Comparison of ENCODE assay signal across 13 cellular contexts in genomic region chr3:5305681-5305983, GRCh38.
DNase-seq lines count a peak whose midpoint lies in the region; ATAC-seq and TF ChIP-seq lines count a peak whose summit lies in the region.
"Had no signal": no experiment of that assay in that cellular context is flagged by ENCODE, and none has a peak within 500 bp of the region (broad histone marks: within the 10 kb centered on the region; RNA-seq: fewer than 3 reads in every experiment).

No MANE protein-coding gene starts in this region.

- H3K9me3 Mint-ChIP-seq in chondrocyte (ENCODE audit: low read depth) (no peaks in the 10 kb centered on the region), progenitor cell of endocrine pancreas (ENCODE audit: low read depth) (no peaks in the 10 kb centered on the region)
- no peaks in the 10 kb centered on the region for H3K9me3 Mint-ChIP-seq in stimulated activated memory B cell treated with anti-CD40 and anti-IgM and Interleukin-4, amounts not matched to agents 10 μg/mL and 1 μg/mL and 100 μg/mL, for 72 hours
- H3K9me3 Mint-ChIP-seq: activated naive CD8-positive, alpha-beta T cell treated with anti-CD3 and anti-CD28 coated beads for 36 hours; naive B cell had no signal

- H3K4me3 Mint-ChIP-seq in chondrocyte (ENCODE audit: unreplicated experiment): no peak overlapping the region
- H3K4me3 Mint-ChIP-seq in progenitor cell of endocrine pancreas (ENCODE audit: low read depth): no peak overlapping the region
- no peak overlapping the region for H3K4me3 Mint-ChIP-seq in stimulated activated memory B cell treated with anti-CD40 and anti-IgM and Interleukin-4, amounts not matched to agents 10 μg/mL and 1 μg/mL and 100 μg/mL, for 72 hours
- H3K4me3 Mint-ChIP-seq: activated naive CD8-positive, alpha-beta T cell treated with anti-CD3 and anti-CD28 coated beads for 36 hours had no signal

- no peaks in the 10 kb centered on the region for H3K36me3 Mint-ChIP-seq in chondrocyte (ENCODE audit: low read depth)
- H3K36me3 Mint-ChIP-seq in progenitor cell of endocrine pancreas (ENCODE audit: insufficient read depth): no peaks in the 10 kb centered on the region
- H3K36me3 Mint-ChIP-seq in stimulated activated memory B cell treated with anti-CD40 and anti-IgM and Interleukin-4, amounts not matched to agents 10 μg/mL and 1 μg/mL and 100 μg/mL, for 72 hours: no peaks in the 10 kb centered on the region
- H3K36me3 Mint-ChIP-seq: activated naive CD8-positive, alpha-beta T cell treated with anti-CD3 and anti-CD28 coated beads for 36 hours; naive B cell had no signal

- peaks cover 18% of the 10 kb centered on the region for H3K27me3 Mint-ChIP-seq in chondrocyte (ENCODE audit: low read depth)
- H3K27me3 Mint-ChIP-seq in progenitor cell of endocrine pancreas: peaks cover 6% of the 10 kb centered on the region
- no peaks in the 10 kb centered on the region for H3K27me3 Mint-ChIP-seq in stimulated activated memory B cell treated with anti-CD40 and anti-IgM and Interleukin-4, amounts not matched to agents 10 μg/mL and 1 μg/mL and 100 μg/mL, for 72 hours
- H3K27me3 Mint-ChIP-seq: activated naive CD8-positive, alpha-beta T cell treated with anti-CD3 and anti-CD28 coated beads for 36 hours had no signal

- TF ChIP-seq CTCF in chondrocyte (IDR thresholded peaks at IDR 0.05) (peak; percentile 39), progenitor cell of endocrine pancreas (IDR thresholded peaks at IDR 0.05; ENCODE audit: unreplicated experiment) (no peak)

- H3K4me1 Mint-ChIP-seq in chondrocyte (ENCODE audit: low read depth): no peaks in the 10 kb centered on the region
- H3K4me1 Mint-ChIP-seq in progenitor cell of endocrine pancreas (ENCODE audit: low read depth): peaks cover 4% of the 10 kb centered on the region
- peaks cover 6% of the 10 kb centered on the region for H3K4me1 Mint-ChIP-seq in stimulated activated memory B cell treated with anti-CD40 and anti-IgM and Interleukin-4, amounts not matched to agents 10 μg/mL and 1 μg/mL and 100 μg/mL, for 72 hours
- H3K4me1 Mint-ChIP-seq: activated naive CD8-positive, alpha-beta T cell treated with anti-CD3 and anti-CD28 coated beads for 36 hours had no signal

- ATAC-seq in GM18511 (IDR thresholded peaks at IDR 0.05; ENCODE audit: unreplicated experiment) (peak; percentile 13), GM19455 (IDR thresholded peaks at IDR 0.05; ENCODE audit: unreplicated experiment) (peak; percentile 11), HG02840 (IDR thresholded peaks at IDR 0.05; ENCODE audit: low FRiP score, unreplicated experiment) (peak; percentile 16)
- ATAC-seq in stimulated activated memory B cell treated with anti-CD40 and anti-IgM and Interleukin-4, amounts not matched to agents 10 μg/mL and 1 μg/mL and 100 μg/mL, for 72 hours: no peak

- DNase-seq in chondrocyte (ENCODE audit: low spot score): no peak
- DNase-seq in GF-D8 (lab: John Stamatoyannopoulos, UW): no peak
- DNase-seq in progenitor cell of endocrine pancreas (ENCODE audit: low spot score, unreplicated experiment): no peak
- no peak for DNase-seq in activated naive CD4-positive, alpha-beta T cell treated with Interleukin-2 at 50 U/mL for 16 hours
- DNase-seq: activated T-cell treated with anti-CD3 and anti-CD28 coated beads, Interleukin-2, amount 50 U/mL, for 1 hour; effector CD8-positive, alpha-beta T cell; NCI-H1436 treated with DMSO at 0.1 percent for 48 hours had no signal

- no peak overlapping the region for H3K27ac Mint-ChIP-seq in chondrocyte (ENCODE audit: unreplicated experiment)
- H3K27ac Mint-ChIP-seq in progenitor cell of endocrine pancreas: no peak overlapping the region
- H3K27ac Mint-ChIP-seq in stimulated activated memory B cell treated with anti-CD40 and anti-IgM and Interleukin-4, amounts not matched to agents 10 μg/mL and 1 μg/mL and 100 μg/mL, for 72 hours: no peak overlapping the region
- H3K27ac Mint-ChIP-seq: activated naive CD8-positive, alpha-beta T cell treated with anti-CD3 and anti-CD28 coated beads for 36 hours had no signal
